In genomic region chr7:19698331-19698730, GRCh38 we compare ENCODE assay signal across 18 cellular contexts. TPM values are rescaled to one million over a fixed set of nuclear protein-coding genes. Genes with fewer than 3 reads are reported as not detected.
A peak's percentile ranks its signal among the peaks of the same experiment; 100 is the strongest.
DNase-seq lines count a peak whose midpoint lies in the region; ATAC-seq lines count a peak whose summit lies in the region.
"Had no signal": no experiment of that assay in that cellular context is flagged by ENCODE, and none has a peak within 500 bp of the region (broad histone marks: within the 10 kb centered on the region; RNA-seq: fewer than 3 reads in every experiment).

No MANE protein-coding gene starts in this region.

- H4K8ac ChIP-seq in mesenchymal stem cell (ENCODE audit: low read length) = no peak overlapping the region

- H2BK120ac ChIP-seq in mesenchymal stem cell (ENCODE audit: low read depth, low read length) = no peak overlapping the region

- ATAC-seq in stimulated activated naive CD8-positive, alpha-beta T cell treated with anti-CD3 and anti-CD28 coated beads, Interleukin-15, amount 100 ng/mL, for 72 hours = no peak
- ATAC-seq: GM23338, HCT116 had no signal

- no peaks in the 10 kb centered on the region for H3K9me3 Mint-ChIP-seq in stimulated activated naive CD8-positive, alpha-beta T cell treated with anti-CD3 and anti-CD28 coated beads, Interleukin-15, Interleukin-2, amounts not matched to agents 100 ng/mL and 50 ng/mL, for 24 hours
- no peaks in the 10 kb centered on the region for H3K9me3 Mint-ChIP-seq in stimulated activated naive CD8-positive, alpha-beta T cell treated with anti-CD3 and anti-CD28 coated beads, Interleukin-15, amount 100 ng/mL, for 72 hours
- H3K9me3 Mint-ChIP-seq: GM23338 had no signal

- no peaks in the 10 kb centered on the region for H3K4me1 Mint-ChIP-seq in stimulated activated naive CD8-positive, alpha-beta T cell treated with anti-CD3 and anti-CD28 coated beads, Interleukin-15, Interleukin-2, amounts not matched to agents 100 ng/mL and 50 ng/mL, for 24 hours (ENCODE audit: low read depth)
- no peaks in the 10 kb centered on the region for H3K4me1 Mint-ChIP-seq in stimulated activated naive CD8-positive, alpha-beta T cell treated with anti-CD3 and anti-CD28 coated beads, Interleukin-15, amount 100 ng/mL, for 72 hours
- H3K4me1 Mint-ChIP-seq: GM23338 had no signal

- WGBS in mesenchymal stem cell = 92% methylated on average over 2 of the region's 3 CpGs

- no peak overlapping the region for H2BK5ac ChIP-seq in mesenchymal stem cell (ENCODE audit: low read depth, low read length, poor library complexity, severe bottlenecking)

- H3K27ac ChIP-seq in mesenchymal stem cell (ENCODE audit: low read length, poor library complexity, severe bottlenecking) = no peak overlapping the region
- H3K27ac ChIP-seq: KMS-11 had no signal

- H3K27me3 ChIP-seq in mesenchymal stem cell (ENCODE audit: control insufficient read depth in 1 of 2, insufficient read depth in 1 of 2, low read length in 2 of 2) = no peaks in the 10 kb centered on the region
- H3K27me3 ChIP-seq: BE2C had no signal

- H3K27me3 Mint-ChIP-seq in stimulated activated naive CD8-positive, alpha-beta T cell treated with anti-CD3 and anti-CD28 coated beads, Interleukin-15, Interleukin-2, amounts not matched to agents 100 ng/mL and 50 ng/mL, for 24 hours = no peaks in the 10 kb centered on the region
- no peaks in the 10 kb centered on the region for H3K27me3 Mint-ChIP-seq in stimulated activated naive CD8-positive, alpha-beta T cell treated with anti-CD3 and anti-CD28 coated beads, Interleukin-15, amount 100 ng/mL, for 72 hours

- H2AK5ac ChIP-seq in mesenchymal stem cell (ENCODE audit: low read length, severe bottlenecking) = no peak overlapping the region

- H3K36me3 Mint-ChIP-seq in stimulated activated naive CD8-positive, alpha-beta T cell treated with anti-CD3 and anti-CD28 coated beads, Interleukin-15, Interleukin-2, amounts not matched to agents 100 ng/mL and 50 ng/mL, for 24 hours (ENCODE audit: low read depth) = peaks cover 67% of the 10 kb centered on the region

- H2BK15ac ChIP-seq in mesenchymal stem cell (ENCODE audit: low read depth, poor library complexity, severe bottlenecking) = no peak overlapping the region

- H3K27ac Mint-ChIP-seq in stimulated activated naive CD8-positive, alpha-beta T cell treated with anti-CD3 and anti-CD28 coated beads, Interleukin-15, Interleukin-2, amounts not matched to agents 100 ng/mL and 50 ng/mL, for 24 hours = peak overlapping the region; percentile 33
- H3K27ac Mint-ChIP-seq in stimulated activated naive CD8-positive, alpha-beta T cell treated with anti-CD3 and anti-CD28 coated beads, Interleukin-15, amount 100 ng/mL, for 72 hours = no peak overlapping the region
- H3K27ac Mint-ChIP-seq: GM23338 had no signal

- no peak overlapping the region for H4K91ac ChIP-seq in mesenchymal stem cell (ENCODE audit: low read length)

- no peak overlapping the region for H3K18ac ChIP-seq in mesenchymal stem cell (ENCODE audit: low read depth in 1 of 2, low read length in 2 of 2)

- H2BK12ac ChIP-seq in mesenchymal stem cell (ENCODE audit: low read length in 2 of 2) = no peak overlapping the region

- H2AFZ ChIP-seq in mesenchymal stem cell (ENCODE audit: low read depth, low read length) = no peak overlapping the region
- H2AFZ ChIP-seq: GM23338 had no signal

- H3K23ac ChIP-seq in mesenchymal stem cell (ENCODE audit: low read length in 2 of 2) = no peak overlapping the region

- no peak overlapping the region for H3K4me3 Mint-ChIP-seq in stimulated activated naive CD8-positive, alpha-beta T cell treated with anti-CD3 and anti-CD28 coated beads, Interleukin-15, Interleukin-2, amounts not matched to agents 100 ng/mL and 50 ng/mL, for 24 hours
- no peak overlapping the region for H3K4me3 Mint-ChIP-seq in stimulated activated naive CD8-positive, alpha-beta T cell treated with anti-CD3 and anti-CD28 coated beads, Interleukin-15, amount 100 ng/mL, for 72 hours
- H3K4me3 Mint-ChIP-seq: GM23338 had no signal

- H3K9ac ChIP-seq in mesenchymal stem cell (ENCODE audit: low read length) = no peak overlapping the region
- H3K9ac ChIP-seq: KMS-11 had no signal

- no peak overlapping the region for H3K4me2 ChIP-seq in mesenchymal stem cell (ENCODE audit: low read length, poor library complexity, severe bottlenecking)
- H3K4me2 ChIP-seq: GM23338, KMS-11 had no signal

- no peaks in the 10 kb centered on the region for H3K9me3 ChIP-seq in mesenchymal stem cell (ENCODE audit: control insufficient read depth, low read length)
- H3K9me3 ChIP-seq: BE2C had no signal

- peaks cover 4% of the 10 kb centered on the region for H3K79me1 ChIP-seq in mesenchymal stem cell (replicated peaks; ENCODE audit: low read length, poor library complexity, severe bottlenecking)

- H3K4ac ChIP-seq in mesenchymal stem cell (ENCODE audit: low read depth in 1 of 2, low read length in 2 of 2) = no peak overlapping the region

- H3K14ac ChIP-seq in mesenchymal stem cell (ENCODE audit: low read length in 2 of 2) = no peak overlapping the region

- H3K36me3 ChIP-seq in mesenchymal stem cell (ENCODE audit: control insufficient read depth in 1 of 2, insufficient read depth in 2 of 2, low read depth in 1 of 2, low read length in 2 of 2) = peaks cover 3 to 59% of the 10 kb centered on the region in 2 experiments

- DNase-seq in stimulated activated naive CD8-positive, alpha-beta T cell treated with anti-CD3 and anti-CD28 coated beads, Interleukin-15, amount 100 ng/mL, for 72 hours = no peak
- DNase-seq in NCI-H226 (peak; percentile 56), mesenchymal stem cell (peak; percentile 11), SW 1271 (lab: John Stamatoyannopoulos, UW) (no peak), cortex of kidney (lab: John Stamatoyannopoulos, UW) (no peak), DMS79 treated with DMSO at 0.1 percent for 48 hours (lab: John Stamatoyannopoulos, UW) (no peak), COLO668 (lab: John Stamatoyannopoulos, UW; ENCODE audit: unreplicated experiment) (no peak)
- DNase-seq: BE2C, DMS79, NCI-H1105, NCI-H146, NCI-H2029 treated with DMSO at 0.1 percent for 48 hours, NCI-H526, OCI-M1 had no signal

- no peaks in the 10 kb centered on the region for H3K4me1 ChIP-seq in mesenchymal stem cell (ENCODE audit: control insufficient read depth, insufficient read depth, low read depth, low read length)
- H3K4me1 ChIP-seq: BE2C had no signal

- no peak overlapping the region for H3K4me3 ChIP-seq in mesenchymal stem cell (ENCODE audit: insufficient read depth in 1 of 2, low read depth in 1 of 2, low read length in 2 of 2)
- H3K4me3 ChIP-seq: GM23338 had no signal

RNA-seq across cellular contexts. Expression of gene POLR1F, which starts 10.5 kb away (rescaled TPM):
- 17.3 TPM for polyA plus RNA-seq in mesenchymal stem cell (2013, experiment 1 of 2)
- polyA plus RNA-seq in mesenchymal stem cell (2013, experiment 2 of 2) = 20.0 TPM

Comparison
In these comparisons a context has a peak if more than half of its experiments do, and no peak if none do; other contexts are left out.
1. DNase-seq: peak in NCI-H226 (single experiment) and mesenchymal stem cell (single experiment); none in stimulated activated naive CD8-positive, alpha-beta T cell treated with anti-CD3 and anti-CD28 coated beads, Interleukin-15, amount 100 ng/mL, for 72 hours (0 of 2), SW 1271 (0 of 2), cortex of kidney (single experiment), DMS79 treated with DMSO at 0.1 percent for 48 hours (single experiment) and COLO668 (single experiment).